Comparison of ENCODE assay signal across 33 cellular contexts in the genomic region with DNA sequence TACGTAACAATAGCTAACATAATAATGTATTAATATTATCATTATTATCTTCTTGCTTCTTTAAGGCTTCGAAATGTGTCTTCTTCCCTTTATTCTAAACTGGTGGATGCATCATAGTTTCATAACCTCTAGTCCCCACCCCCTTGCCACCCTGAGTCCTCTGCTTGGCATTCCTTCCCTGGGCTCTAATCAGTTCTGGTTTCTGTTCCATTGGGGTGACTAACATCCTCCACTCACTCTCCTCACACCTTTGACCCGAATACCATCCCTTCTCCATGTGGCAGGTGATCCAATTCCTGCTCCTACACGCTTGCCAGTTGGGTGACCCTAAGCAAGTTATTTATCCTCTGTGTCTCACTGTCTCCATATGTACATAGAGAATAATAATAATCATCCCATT.
A peak's percentile ranks its signal among the peaks of the same experiment; 100 is the strongest.
DNase-seq lines count a peak whose midpoint lies in the region; ATAC-seq and TF ChIP-seq lines count a peak whose summit lies in the region.
"Had no signal": no experiment of that assay in that cellular context is flagged by ENCODE, and none has a peak within 500 bp of the region (broad histone marks: within the 10 kb centered on the region; RNA-seq: fewer than 3 reads in every experiment).

No MANE protein-coding gene starts in this region.

- H3K4me3 Mint-ChIP-seq in MCF 10A (ENCODE audit: unreplicated experiment), result no peak overlapping the region
- H3K4me3 Mint-ChIP-seq in activated T-helper 17 cell treated with anti-CD3 and anti-CD28 coated beads, Interleukin-2, amount 50 U/mL, for 72 hours, result no peak overlapping the region
- H3K4me3 Mint-ChIP-seq: activated CD8-positive, alpha-beta memory T cell treated with anti-CD3 and anti-CD28 coated beads, Interleukin-2, amount 10 ng/mL, durations not matched to agents 7 days and 5 days; activated naive CD4-positive, alpha-beta T cell treated with anti-CD3 and anti-CD28 coated beads for 36 hours; activated T-cell treated with anti-CD3 and anti-CD28 coated beads, Interleukin-2, amount 50 U/mL, for 72 hours; CD4-positive, alpha-beta T cell; WTC11 had no signal

- ATAC-seq in RWPE2 (ENCODE audit: low read depth) (peak; percentile 53; the same call in 2 of the 3 replicates), psoas muscle (no peak)
- ATAC-seq in activated T-helper 17 cell treated with anti-CD3 and anti-CD28 coated beads, Interleukin-2, amount 50 U/mL, for 72 hours (replicated peaks), result no peak
- ATAC-seq: activated CD8-positive, alpha-beta memory T cell treated with anti-CD3 and anti-CD28 coated beads, Interleukin-2, amount 10 ng/mL, durations not matched to agents 7 days and 5 days; activated T-cell treated with anti-CD3 and anti-CD28 coated beads, Interleukin-2, amount 50 U/mL, for 72 hours; gastrocnemius medialis; left colon; Panc1; stimulated activated naive CD8-positive, alpha-beta T cell treated with anti-CD3 and anti-CD28 coated beads, Interleukin-15, Interleukin-2, amounts not matched to agents 100 U/mL and 50 U/mL, for 24 hours; WTC11 had no signal

- H3K36me3 ChIP-seq in breast epithelium (no peaks in the 10 kb centered on the region), RWPE2 (ENCODE audit: low read depth) (no peaks in the 10 kb centered on the region), psoas muscle (ENCODE audit: insufficient read depth in 1 of 2, low read depth in 1 of 2) (no peaks in the 10 kb centered on the region)
- H3K36me3 ChIP-seq: brain microvascular endothelial cell, gastrocnemius medialis, sigmoid colon, SJCRH30 had no signal

- H3K27ac ChIP-seq in breast epithelium (no peak overlapping the region), RWPE2 (ENCODE audit: poor library complexity, severe bottlenecking) (no peak overlapping the region), psoas muscle (no peak overlapping the region)
- H3K27ac ChIP-seq: brain microvascular endothelial cell, gastrocnemius medialis, hepatocyte, KMS-11, sigmoid colon, SJCRH30, testis had no signal

- no TSS peak for BruUV-seq in MCF 10A (replicated peaks; lab: Mats Ljungman, UMichigan)

- CTCF ChIA-PET in MCF 10A (lab: Yijun Ruan, JAX), result interaction anchor here (0.9 kb wide), 1 partner anchor 8 kb away, joined by 3 read pairs; no protein-coding TSS in a partner anchor

- H3K4me1 ChIP-seq in breast epithelium, result no peaks in the 10 kb centered on the region
- H3K4me1 ChIP-seq in RWPE2 (ENCODE audit: insufficient read depth, poor library complexity, severe bottlenecking), result no peaks in the 10 kb centered on the region
- no peaks in the 10 kb centered on the region for H3K4me1 ChIP-seq in psoas muscle
- H3K4me1 ChIP-seq: gastrocnemius medialis, sigmoid colon, SJCRH30 had no signal

- H3K27me3 ChIP-seq in breast epithelium, result no peaks in the 10 kb centered on the region
- H3K27me3 ChIP-seq in RWPE2 (ENCODE audit: insufficient read depth, poor library complexity, severe bottlenecking), result no peaks in the 10 kb centered on the region
- H3K27me3 ChIP-seq in psoas muscle (ENCODE audit: insufficient read depth in 3 of 3, low read length in 2 of 3), result peaks cover 0 to 2% (median 0%) of the 10 kb centered on the region in 3 donors
- H3K27me3 ChIP-seq: brain microvascular endothelial cell, gastrocnemius medialis, hepatocyte, sigmoid colon, SJCRH30, testis had no signal

- H3K27ac Mint-ChIP-seq in MCF 10A (ENCODE audit: low read depth, unreplicated experiment), result no peak overlapping the region
- H3K27ac Mint-ChIP-seq in activated T-helper 17 cell treated with anti-CD3 and anti-CD28 coated beads, Interleukin-2, amount 50 U/mL, for 72 hours, result no peak overlapping the region
- H3K27ac Mint-ChIP-seq: activated CD8-positive, alpha-beta memory T cell treated with anti-CD3 and anti-CD28 coated beads, Interleukin-2, amount 10 ng/mL, durations not matched to agents 7 days and 5 days; activated naive CD4-positive, alpha-beta T cell treated with anti-CD3 and anti-CD28 coated beads for 36 hours; activated T-cell treated with anti-CD3 and anti-CD28 coated beads, Interleukin-2, amount 50 U/mL, for 72 hours; CD4-positive, alpha-beta T cell; progenitor cell of endocrine pancreas; WTC11 had no signal

- H3K27me3 Mint-ChIP-seq in MCF 10A (ENCODE audit: insufficient read depth, unreplicated experiment), result peaks cover 5% of the 10 kb centered on the region
- peaks cover 3% of the 10 kb centered on the region for H3K27me3 Mint-ChIP-seq in activated T-helper 17 cell treated with anti-CD3 and anti-CD28 coated beads, Interleukin-2, amount 50 U/mL, for 72 hours
- H3K27me3 Mint-ChIP-seq: activated CD8-positive, alpha-beta memory T cell treated with anti-CD3 and anti-CD28 coated beads, Interleukin-2, amount 10 ng/mL, durations not matched to agents 7 days and 5 days; progenitor cell of endocrine pancreas had no signal

- no peaks in the 10 kb centered on the region for H3K4me1 Mint-ChIP-seq in MCF 10A (ENCODE audit: insufficient read depth, unreplicated experiment)
- no peaks in the 10 kb centered on the region for H3K4me1 Mint-ChIP-seq in activated T-helper 17 cell treated with anti-CD3 and anti-CD28 coated beads, Interleukin-2, amount 50 U/mL, for 72 hours
- H3K4me1 Mint-ChIP-seq: activated CD8-positive, alpha-beta memory T cell treated with anti-CD3 and anti-CD28 coated beads, Interleukin-2, amount 10 ng/mL, durations not matched to agents 7 days and 5 days had no signal

- no peak for TF ChIP-seq CTCF in MCF 10A (IDR thresholded peaks at IDR 0.05; ENCODE audit: unreplicated experiment)
- TF ChIP-seq CTCF in breast epithelium (IDR thresholded peaks at IDR 0.05), result no peak
- no peak for TF ChIP-seq CTCF in RWPE2 (IDR thresholded peaks at IDR 0.05; ENCODE audit: poor library complexity, severe bottlenecking)
- no peak for TF ChIP-seq CTCF in fibroblast of pulmonary artery (IDR thresholded peaks at IDR 0.05; ENCODE audit: low read length, missing control alignments)
- TF ChIP-seq CTCF in psoas muscle (IDR thresholded peaks at IDR 0.05), result no peak

- DNase-seq in MCF 10A (ENCODE audit: unreplicated experiment) (peak; percentile 8), breast epithelium (ENCODE audit: low spot score in 2 of 2) (no peak), RWPE2 (ENCODE audit: low spot score) (no peak), fibroblast of pulmonary artery (ENCODE audit: low read depth) (peak; percentile 25), posterior cingulate gyrus (no peak), psoas muscle (no peak)
- DNase-seq in stimulated activated CD4-positive, alpha-beta T cell treated with anti-CD3 and anti-CD28 coated beads, Interleukin-4, amount 100 ng/mL, for 1 hour, result no peak
- DNase-seq: 8988T; activated CD4-positive, alpha-beta T cell treated with anti-CD3 and anti-CD28 coated beads, Interleukin-2, amount 50 U/mL, for 1 hour; activated CD8-positive, alpha-beta memory T cell treated with anti-CD3 and anti-CD28 coated beads, Interleukin-2, amount 10 ng/mL, durations not matched to agents 7 days and 5 days; activated naive CD4-positive, alpha-beta T cell treated with anti-CD3 and anti-CD28 coated beads for 36 hours; activated T-cell treated with anti-CD3 and anti-CD28 coated beads, Interleukin-2, amount 50 U/mL, for 72 hours; AML-193; amniotic stem cell; brain microvascular endothelial cell; CD4-positive, alpha-beta T cell; gastrocnemius medialis; left colon; mesenchymal stem cell; NCI-H1092; NCI-H187; NCI-H526; sigmoid colon; SJCRH30; stimulated activated naive CD8-positive, alpha-beta T cell treated with anti-CD3 and anti-CD28 coated beads, Interleukin-15, Interleukin-2, amounts not matched to agents 100 U/mL and 50 U/mL, for 24 hours; testis had no signal

- no peaks in the 10 kb centered on the region for H3K9me3 Mint-ChIP-seq in MCF 10A (ENCODE audit: unreplicated experiment)
- H3K9me3 Mint-ChIP-seq in activated T-helper 17 cell treated with anti-CD3 and anti-CD28 coated beads, Interleukin-2, amount 50 U/mL, for 72 hours, result no peaks in the 10 kb centered on the region
- H3K9me3 Mint-ChIP-seq: activated naive CD4-positive, alpha-beta T cell treated with anti-CD3 and anti-CD28 coated beads for 36 hours; activated T-cell treated with anti-CD3 and anti-CD28 coated beads, Interleukin-2, amount 50 U/mL, for 72 hours; CD4-positive, alpha-beta T cell; WTC11 had no signal

- intact Hi-C loops in MCF 10A (cut with micrococcal nuclease) (loop anchor here (10.0 kb wide), 1 partner anchor 409 kb away; no protein-coding TSS in a partner anchor), breast epithelium (cut with DNase I; ENCODE audit: low total_unique reads) (loop anchor here (5.0 kb wide), 1 partner anchor 873 kb away; no protein-coding TSS in a partner anchor), posterior cingulate gyrus (cut with DNase I) (no loop called here), psoas muscle (cut with DNase I) (no loop called here)

- TF ChIP-seq POLR2A in breast epithelium (IDR thresholded peaks at IDR 0.05), result no peak

- H3K4me3 ChIP-seq in breast epithelium (no peak overlapping the region), RWPE2 (ENCODE audit: severe bottlenecking) (no peak overlapping the region), fibroblast of pulmonary artery (replicated peaks; ENCODE audit: low read depth, low read length) (no peak overlapping the region), psoas muscle (no peak overlapping the region)
- H3K4me3 ChIP-seq: gastrocnemius medialis, HAP-1, hepatocyte, sigmoid colon, SJCRH30, testis had no signal

- WGBS in psoas muscle, 3 donors, result 73 to 79% (median 78%) methylated on average over 4 of the region's 4 CpGs

- POLR2A ChIA-PET in MCF 10A (lab: Yijun Ruan, JAX), result interaction anchor here (0.6 kb wide), 1 partner anchor 188 kb away, joined by 3 read pairs; no protein-coding TSS in a partner anchor

- H3K36me3 Mint-ChIP-seq in MCF 10A (ENCODE audit: insufficient read depth, unreplicated experiment), result no peaks in the 10 kb centered on the region
- H3K36me3 Mint-ChIP-seq in activated T-helper 17 cell treated with anti-CD3 and anti-CD28 coated beads, Interleukin-2, amount 50 U/mL, for 72 hours (ENCODE audit: low read depth), result no peaks in the 10 kb centered on the region
- H3K36me3 Mint-ChIP-seq: activated CD8-positive, alpha-beta memory T cell treated with anti-CD3 and anti-CD28 coated beads, Interleukin-2, amount 10 ng/mL, durations not matched to agents 7 days and 5 days; WTC11 had no signal

- H3K9me3 ChIP-seq in breast epithelium (no peaks in the 10 kb centered on the region), RWPE2 (ENCODE audit: severe bottlenecking) (no peaks in the 10 kb centered on the region), psoas muscle (no peaks in the 10 kb centered on the region)
- H3K9me3 ChIP-seq: gastrocnemius medialis, HAP-1, sigmoid colon, SJCRH30, testis had no signal

Comparison
In these comparisons a context has a peak if more than half of its experiments do, and no peak if none do; other contexts are left out.
1. DNase-seq: peak in MCF 10A (single experiment) and fibroblast of pulmonary artery (single experiment); none in breast epithelium (0 of 2), RWPE2 (single experiment), stimulated activated CD4-positive, alpha-beta T cell treated with anti-CD3 and anti-CD28 coated beads, Interleukin-4, amount 100 ng/mL, for 1 hour (single experiment), posterior cingulate gyrus (0 of 10) and psoas muscle (0 of 2).
2. intact Hi-C loops: an anchor here in MCF 10A (10.0 kb wide) and breast epithelium (5.0 kb wide); none called in posterior cingulate gyrus and psoas muscle.